8 cellular contexts compared by ENCODE assay signal in genomic region chr9:35110327-35110758, GRCh38. TPM values are rescaled to one million over a fixed set of nuclear protein-coding genes. Genes with fewer than 3 reads are reported as not detected.
DNase-seq lines count a peak whose midpoint lies in the region; ATAC-seq and TF ChIP-seq lines count a peak whose summit lies in the region.

No MANE protein-coding gene starts in this region.

- H3K27ac ChIP-seq in BLaER1 = no peak overlapping the region

- ATAC-seq in GM18873 (IDR thresholded peaks at IDR 0.05; ENCODE audit: low FRiP score, unreplicated experiment) (no peak), HG02973 (IDR thresholded peaks at IDR 0.05; ENCODE audit: unreplicated experiment) (no peak), HG02885 (IDR thresholded peaks at IDR 0.05; ENCODE audit: poor library complexity, unreplicated experiment) (no peak)

- peak overlapping the region; percentile 80 for H3K9ac ChIP-seq in BLaER1

- no peak overlapping the region for H3K4me3 ChIP-seq in BLaER1
- no peak overlapping the region for H3K4me3 ChIP-seq in NB4 (ENCODE audit: low read depth, low read length)

- peaks cover 47% of the 10 kb centered on the region for H3K4me1 ChIP-seq in BLaER1

- DNase-seq in NB4 (ENCODE audit: low read depth) = peak; percentile 39
- peak; percentile 68 for DNase-seq in dermis blood vessel endothelial cell
- DNase-seq in midbrain (lab: John Stamatoyannopoulos, UW) = peak; percentile 78
- no peak for DNase-seq in NCI-H1105 (lab: John Stamatoyannopoulos, UW)

- H3K27me3 ChIP-seq in BLaER1 = no peaks in the 10 kb centered on the region

- H3K4me2 ChIP-seq in BLaER1 = peak overlapping the region; percentile 98

- TF ChIP-seq POLR2A in NB4 (IDR thresholded peaks at IDR 0.05; ENCODE audit: extremely low read depth, insufficient read length) = no peak

- peaks cover 34% of the 10 kb centered on the region for H3K36me3 ChIP-seq in BLaER1

- TF ChIP-seq CTCF in NB4 (IDR thresholded peaks at IDR 0.05; ENCODE audit: low read depth, low read length) = no peak

- peaks cover 49% of the 10 kb centered on the region for H4K20me1 ChIP-seq in BLaER1

- H3K9me3 ChIP-seq in BLaER1 = no peaks in the 10 kb centered on the region

RNA-seq across cellular contexts. Expression of gene ATOSB, which starts 5.3 kb away (rescaled TPM):
- 15.8 and 26.8 TPM in 2 replicates for total RNA-seq in dermis blood vessel endothelial cell

RNA-seq across cellular contexts. Expression of gene STOML2, which starts 7.4 kb away (rescaled TPM):
- total RNA-seq in dermis blood vessel endothelial cell = 202 and 215 TPM in 2 replicates

RNA-seq across cellular contexts. Expression of gene PIGO, which starts 14.0 kb away (rescaled TPM):
- total RNA-seq in dermis blood vessel endothelial cell = 11.9 and 18.0 TPM in 2 replicates

RNA-seq across cellular contexts. Expression of gene FANCG, which starts 30.6 kb away (rescaled TPM):
- total RNA-seq in dermis blood vessel endothelial cell = 15.3 and 28.6 TPM in 2 replicates

RNA-seq across cellular contexts. Expression of gene VCP, which starts 37.9 kb away (rescaled TPM):
- 409 and 588 TPM in 2 replicates for total RNA-seq in dermis blood vessel endothelial cell
